ENCODE assay signal across 14 cellular contexts in the genomic region with DNA sequence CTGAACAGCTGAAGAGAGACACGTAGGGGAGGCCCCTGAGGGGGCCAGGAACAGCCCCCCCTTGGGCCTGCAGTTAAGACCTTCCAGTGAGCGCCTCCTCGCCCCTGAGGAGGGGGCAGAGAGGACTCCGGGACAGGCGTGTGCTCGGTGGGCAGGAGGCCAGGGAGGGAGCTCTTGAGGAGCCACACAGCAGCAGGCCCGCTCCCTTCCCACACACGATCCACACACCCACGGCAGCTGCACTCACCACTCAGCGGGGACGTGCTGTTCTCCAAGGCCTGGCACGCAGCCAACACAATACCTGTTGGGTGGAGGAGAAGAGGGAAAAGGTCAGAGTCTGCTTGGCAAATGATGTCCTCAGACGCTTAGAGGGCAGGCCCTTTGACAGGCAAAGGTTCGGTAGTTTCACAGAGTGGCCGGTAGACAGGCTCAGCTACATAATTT. TPM values are rescaled to one million over a fixed set of nuclear protein-coding genes. Genes with fewer than 3 reads are reported as not detected.
DNase-seq lines count a peak whose midpoint lies in the region; ATAC-seq and TF ChIP-seq lines count a peak whose summit lies in the region.
"Had no signal": no experiment of that assay in that cellular context is flagged by ENCODE, and none has a peak within 500 bp of the region (broad histone marks: within the 10 kb centered on the region; RNA-seq: fewer than 3 reads in every experiment).

No MANE protein-coding gene starts in this region.

- intact Hi-C loops in lower lobe of right lung (cut with DNase I): no loop called here

- no peaks in the 10 kb centered on the region for H3K27me3 Mint-ChIP-seq in activated CD4-positive, alpha-beta memory T cell treated with anti-CD3 and anti-CD28 coated beads, Interleukin-2, amount 10 ng/mL, durations not matched to agents 7 days and 5 days
- H3K27me3 Mint-ChIP-seq: activated CD8-positive, alpha-beta T cell treated with anti-CD3 and anti-CD28 coated beads for 36 hours; activated naive CD8-positive, alpha-beta T cell treated with anti-CD3 and anti-CD28 coated beads, Interleukin-2, amount 10 ng/mL, durations not matched to agents 7 days and 5 days; naive thymus-derived CD4-positive, alpha-beta T cell had no signal

- CTCF ChIA-PET in activated CD4-positive, alpha-beta memory T cell treated with anti-CD3 and anti-CD28 coated beads, Interleukin-2, amount 10 ng/mL, durations not matched to agents 7 days and 5 days (lab: Charles Lee): interaction anchor here (0.7 kb wide), 1 partner anchor 10 kb away, joined by 5 read pairs; no protein-coding TSS in a partner anchor

- no peaks in the 10 kb centered on the region for H3K36me3 Mint-ChIP-seq in activated CD4-positive, alpha-beta memory T cell treated with anti-CD3 and anti-CD28 coated beads, Interleukin-2, amount 10 ng/mL, durations not matched to agents 7 days and 5 days (ENCODE audit: low read depth)
- H3K36me3 Mint-ChIP-seq: activated naive CD8-positive, alpha-beta T cell treated with anti-CD3 and anti-CD28 coated beads, Interleukin-2, amount 10 ng/mL, durations not matched to agents 7 days and 5 days had no signal

- H3K4me3 Mint-ChIP-seq in activated CD4-positive, alpha-beta memory T cell treated with anti-CD3 and anti-CD28 coated beads, Interleukin-2, amount 10 ng/mL, durations not matched to agents 7 days and 5 days: no peak overlapping the region
- H3K4me3 Mint-ChIP-seq: activated CD8-positive, alpha-beta T cell treated with anti-CD3 and anti-CD28 coated beads for 36 hours; activated naive CD8-positive, alpha-beta T cell treated with anti-CD3 and anti-CD28 coated beads, Interleukin-2, amount 10 ng/mL, durations not matched to agents 7 days and 5 days; naive thymus-derived CD4-positive, alpha-beta T cell had no signal

- no peak overlapping the region for H3K27ac Mint-ChIP-seq in activated CD4-positive, alpha-beta memory T cell treated with anti-CD3 and anti-CD28 coated beads, Interleukin-2, amount 10 ng/mL, durations not matched to agents 7 days and 5 days
- H3K27ac Mint-ChIP-seq: activated CD8-positive, alpha-beta T cell treated with anti-CD3 and anti-CD28 coated beads for 36 hours; activated naive CD8-positive, alpha-beta T cell treated with anti-CD3 and anti-CD28 coated beads, Interleukin-2, amount 10 ng/mL, durations not matched to agents 7 days and 5 days; naive thymus-derived CD4-positive, alpha-beta T cell had no signal

- H3K27ac ChIP-seq in VCaP (peak overlapping the region; percentile 79), lower lobe of right lung (no peak overlapping the region)
- H3K27ac ChIP-seq: BLaER1 had no signal

- H3K9me3 ChIP-seq in lower lobe of right lung: no peaks in the 10 kb centered on the region
- H3K9me3 ChIP-seq: BLaER1, spleen had no signal

- POLR2A ChIA-PET in activated CD4-positive, alpha-beta memory T cell treated with anti-CD3 and anti-CD28 coated beads, Interleukin-2, amount 10 ng/mL, durations not matched to agents 7 days and 5 days (lab: Charles Lee): no interaction called here

- peaks cover 11% of the 10 kb centered on the region for H3K4me1 Mint-ChIP-seq in activated CD4-positive, alpha-beta memory T cell treated with anti-CD3 and anti-CD28 coated beads, Interleukin-2, amount 10 ng/mL, durations not matched to agents 7 days and 5 days

- TF ChIP-seq CTCF in VCaP (conservative IDR thresholded peaks at IDR 0.05) (no peak), lower lobe of right lung (IDR thresholded peaks at IDR 0.05) (no peak)

- H3K4me1 ChIP-seq in lower lobe of right lung: peaks cover 22% of the 10 kb centered on the region

- no peak overlapping the region for H3K4me3 ChIP-seq in lower lobe of right lung
- H3K4me3 ChIP-seq: BLaER1, spleen had no signal

- H3K9me3 Mint-ChIP-seq in activated CD4-positive, alpha-beta memory T cell treated with anti-CD3 and anti-CD28 coated beads, Interleukin-2, amount 10 ng/mL, durations not matched to agents 7 days and 5 days: no peaks in the 10 kb centered on the region
- H3K9me3 Mint-ChIP-seq: activated CD8-positive, alpha-beta T cell treated with anti-CD3 and anti-CD28 coated beads for 36 hours; activated naive CD8-positive, alpha-beta T cell treated with anti-CD3 and anti-CD28 coated beads, Interleukin-2, amount 10 ng/mL, durations not matched to agents 7 days and 5 days; naive thymus-derived CD4-positive, alpha-beta T cell had no signal

- no peaks in the 10 kb centered on the region for H3K27me3 ChIP-seq in lower lobe of right lung (ENCODE audit: low read depth)
- H3K27me3 ChIP-seq: BLaER1 had no signal

- peak; percentile 87 for DNase-seq in DMS79 treated with DMSO at 0.1 percent for 48 hours (lab: John Stamatoyannopoulos, UW)
- peak; percentile 77 for DNase-seq in NCI-H2029 treated with DMSO at 0.1 percent for 48 hours (lab: John Stamatoyannopoulos, UW)
- DNase-seq in lower lobe of right lung: peak; percentile 89
- no peak for DNase-seq in stimulated activated CD4-positive, alpha-beta T cell treated with anti-CD3 and anti-CD28 coated beads, Interleukin-4, amount 100 ng/mL, for 1 hour
- no peak for DNase-seq in activated gamma-delta T cell treated with Interleukin-2 at 50 U/mL for 16 hours
- no peak for DNase-seq in hippocampal formation (lab: John Stamatoyannopoulos, UW)
- no peak for DNase-seq in activated CD4-positive, alpha-beta memory T cell treated with anti-CD3 and anti-CD28 coated beads, Interleukin-2, amount 10 ng/mL, durations not matched to agents 7 days and 5 days
- DNase-seq: activated CD8-positive, alpha-beta T cell treated with anti-CD3 and anti-CD28 coated beads for 36 hours; activated naive CD8-positive, alpha-beta T cell treated with anti-CD3 and anti-CD28 coated beads, Interleukin-2, amount 10 ng/mL, durations not matched to agents 7 days and 5 days; naive thymus-derived CD4-positive, alpha-beta T cell; spleen; T-helper 1 cell had no signal

- peak; percentile 81 to 89 for ATAC-seq in lower lobe of right lung
- ATAC-seq: activated CD8-positive, alpha-beta T cell treated with anti-CD3 and anti-CD28 coated beads for 36 hours; naive thymus-derived CD4-positive, alpha-beta T cell had no signal

- no peaks in the 10 kb centered on the region for H3K36me3 ChIP-seq in lower lobe of right lung
- H3K36me3 ChIP-seq: BLaER1, spleen had no signal

RNA-seq across cellular contexts. Expression of gene TGFA, which starts 39.0 kb away (rescaled TPM):
- total RNA-seq in lower lobe of right lung: 8.2 TPM
- total RNA-seq in activated CD4-positive, alpha-beta memory T cell treated with anti-CD3 and anti-CD28 coated beads, Interleukin-2, amount 10 ng/mL, durations not matched to agents 7 days and 5 days: not detected

Comparison
In these comparisons a context has a peak if more than half of its experiments do, and no peak if none do; other contexts are left out.
1. DNase-seq: peak in DMS79 treated with DMSO at 0.1 percent for 48 hours (single experiment), NCI-H2029 treated with DMSO at 0.1 percent for 48 hours (single experiment) and lower lobe of right lung (single experiment); none in stimulated activated CD4-positive, alpha-beta T cell treated with anti-CD3 and anti-CD28 coated beads, Interleukin-4, amount 100 ng/mL, for 1 hour (single experiment), activated gamma-delta T cell treated with Interleukin-2 at 50 U/mL for 16 hours (single experiment), hippocampal formation (0 of 2) and activated CD4-positive, alpha-beta memory T cell treated with anti-CD3 and anti-CD28 coated beads, Interleukin-2, amount 10 ng/mL, durations not matched to agents 7 days and 5 days (single experiment).